8 cellular contexts compared by ENCODE assay signal in the genomic region with DNA sequence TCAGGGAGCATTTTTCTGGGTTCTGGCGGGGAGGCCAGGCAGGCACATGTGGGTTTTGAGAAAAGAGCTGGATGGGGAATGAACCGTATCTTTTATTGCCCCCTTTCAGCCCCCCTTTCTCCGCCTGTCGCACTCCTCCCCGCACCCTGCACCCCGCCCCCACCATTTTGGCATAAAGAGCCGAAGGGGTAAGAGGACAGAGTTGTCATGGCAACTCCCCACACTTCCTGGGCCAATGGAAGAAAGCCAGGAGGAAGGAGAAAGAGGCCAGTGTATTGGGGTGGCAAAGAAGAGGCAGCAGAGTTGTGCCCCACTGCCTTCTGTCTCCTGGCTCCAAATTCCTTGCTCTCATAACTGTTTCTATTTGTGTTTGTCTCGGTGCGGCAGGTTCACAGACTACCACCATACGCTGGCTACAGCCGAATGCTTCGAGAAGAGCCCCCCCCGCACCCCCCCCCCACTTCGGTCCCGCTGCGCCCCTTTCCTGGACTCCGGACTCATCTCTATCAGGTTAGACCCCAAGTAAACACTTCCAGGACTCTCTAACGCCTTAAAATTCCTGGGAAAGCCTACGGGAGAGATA. TPM values are rescaled to one million over a fixed set of nuclear protein-coding genes. Genes with fewer than 3 reads are reported as not detected.
A peak's percentile ranks its signal among the peaks of the same experiment; 100 is the strongest.
DNase-seq lines count a peak whose midpoint lies in the region; ATAC-seq and TF ChIP-seq lines count a peak whose summit lies in the region.

No MANE protein-coding gene starts in this region.

- H3K9me3 ChIP-seq in PC-3 (ENCODE audit: low read length), result no peaks in the 10 kb centered on the region

- H3K36me3 Mint-ChIP-seq in endothelial cell (ENCODE audit: low read depth, unreplicated experiment) (peaks cover 13% of the 10 kb centered on the region), osteocyte (ENCODE audit: unreplicated experiment) (peaks cover 2% of the 10 kb centered on the region)

- H3K27ac ChIP-seq in PC-3 (ENCODE audit: low read length), result no peak overlapping the region

- H3K9me2 ChIP-seq in PC-3 (replicated peaks; ENCODE audit: low read length), result no peaks in the 10 kb centered on the region

- no peaks in the 10 kb centered on the region for H3K79me2 ChIP-seq in PC-3 (ENCODE audit: low read length)

- no peaks in the 10 kb centered on the region for H4K20me1 ChIP-seq in PC-3 (ENCODE audit: low read length)

- H3F3A ChIP-seq in PC-3 (ENCODE audit: low read length, unreplicated experiment), result no peaks in the 10 kb centered on the region

- H3K4me2 ChIP-seq in PC-3 (ENCODE audit: low read length), result peak overlapping the region; percentile 88

- H3K27me3 Mint-ChIP-seq in endothelial cell (ENCODE audit: unreplicated experiment) (peaks cover 30% of the 10 kb centered on the region), osteocyte (ENCODE audit: unreplicated experiment) (peaks cover 4% of the 10 kb centered on the region)

- CTCF ChIA-PET in PC-3 (lab: Charles Lee), result interaction anchor here (0.5 to 2.6 kb wide), 9 partner anchors 22 to 1780 kb away, joined by 3 to 36 read pairs (median 7); a partner anchor contains a TSS

- H3K9me3 Mint-ChIP-seq in endothelial cell (ENCODE audit: unreplicated experiment) (no peaks in the 10 kb centered on the region), osteocyte (ENCODE audit: unreplicated experiment) (no peaks in the 10 kb centered on the region)

- intact Hi-C loops in PC-3 (cut with micrococcal nuclease), result loop anchor here (1.0 to 2.0 kb wide), 3 partner anchors 39 to 170 kb away; no protein-coding TSS in a partner anchor

- no peak overlapping the region for H2AFZ ChIP-seq in PC-3 (ENCODE audit: low read length)

- DNase-seq in NCI-H2029 (lab: John Stamatoyannopoulos, UW), result peak; percentile 6
- no peak for DNase-seq in NCI-H2029 treated with DMSO at 0.1 percent for 48 hours (lab: John Stamatoyannopoulos, UW)
- no peak for DNase-seq in PC-3
- no peak for DNase-seq in endothelial cell (ENCODE audit: low spot score)
- no peak for DNase-seq in osteocyte (ENCODE audit: extremely low spot score, unreplicated experiment)
- no peak for DNase-seq in NCI-H128 (lab: John Stamatoyannopoulos, UW; ENCODE audit: unreplicated experiment)

- no peaks in the 10 kb centered on the region for H3K27me3 ChIP-seq in PC-3 (ENCODE audit: low read length)

- H3K4me1 ChIP-seq in PC-3 (ENCODE audit: insufficient read depth, low read length), result peaks cover 7% of the 10 kb centered on the region; the same call in 1 of the 2 replicates

- no peaks in the 10 kb centered on the region for H3K36me3 ChIP-seq in PC-3 (ENCODE audit: low read depth, low read length)

- TF ChIP-seq CTCF in PC-3 (conservative IDR thresholded peaks at IDR 0.05; ENCODE audit: low read depth, low read length) (no peak), endothelial cell (IDR thresholded peaks at IDR 0.05; ENCODE audit: unreplicated experiment) (no peak), osteocyte (IDR thresholded peaks at IDR 0.05) (no peak)

- H3K27ac Mint-ChIP-seq in endothelial cell (ENCODE audit: unreplicated experiment) (peak overlapping the region; percentile 57), osteocyte (ENCODE audit: unreplicated experiment) (peak overlapping the region; percentile 52)

- H3K9ac ChIP-seq in PC-3 (ENCODE audit: low read length), result no peak overlapping the region

- peaks cover 50% of the 10 kb centered on the region for H3K4me1 Mint-ChIP-seq in endothelial cell (ENCODE audit: unreplicated experiment)
- peaks cover 25% of the 10 kb centered on the region for H3K4me1 Mint-ChIP-seq in osteocyte (ENCODE audit: unreplicated experiment)

- peak overlapping the region; percentile 83 for H3K4me3 Mint-ChIP-seq in endothelial cell (ENCODE audit: unreplicated experiment)
- peak overlapping the region; percentile 72 for H3K4me3 Mint-ChIP-seq in osteocyte (ENCODE audit: unreplicated experiment)

- peak overlapping the region; percentile 65; the same call in 1 of the 2 replicates for H3K4me3 ChIP-seq in PC-3 (ENCODE audit: low read length)

- BruUV-seq in PC-3 (replicated peaks; lab: Mats Ljungman, UMichigan), result no TSS peak

- POLR2A ChIA-PET in PC-3 (lab: Charles Lee; ENCODE audit: unreplicated experiment), result no interaction called here

- ATAC-seq in PC-3 (no peak), GM21528 (IDR thresholded peaks at IDR 0.05; ENCODE audit: low FRiP score, unreplicated experiment) (no peak), GM18502 (IDR thresholded peaks at IDR 0.05; ENCODE audit: poor library complexity, unreplicated experiment) (no peak)

RNA-seq across cellular contexts. Expression of a gene that starts 3.4 kb away (rescaled TPM):
- 0.46 and 1.5 TPM in 2 replicates for total RNA-seq in PC-3 (2014; rRNA removed)
- total RNA-seq in endothelial cell (ENCODE audit: unreplicated experiment), result 7.7 TPM
- total RNA-seq in osteocyte, result 3.2 and 3.5 TPM in 2 replicates

RNA-seq across cellular contexts. Expression of a gene that starts 21.9 kb away (rescaled TPM):
- total RNA-seq in PC-3 (2014; rRNA removed), result 42.7 and 43.0 TPM in 2 replicates
- total RNA-seq in endothelial cell (ENCODE audit: unreplicated experiment), result 115 TPM
- 113 and 127 TPM in 2 replicates for total RNA-seq in osteocyte

RNA-seq across cellular contexts. Expression of a gene that starts 56.9 kb away (rescaled TPM):
- total RNA-seq in PC-3 (2014; rRNA removed) (117 and 128 TPM in 2 replicates), endothelial cell (ENCODE audit: unreplicated experiment) (54.7 TPM), osteocyte (35.6 and 42.6 TPM in 2 replicates)
